ENCODE assay signal across 1 cellular context in the genomic region with DNA sequence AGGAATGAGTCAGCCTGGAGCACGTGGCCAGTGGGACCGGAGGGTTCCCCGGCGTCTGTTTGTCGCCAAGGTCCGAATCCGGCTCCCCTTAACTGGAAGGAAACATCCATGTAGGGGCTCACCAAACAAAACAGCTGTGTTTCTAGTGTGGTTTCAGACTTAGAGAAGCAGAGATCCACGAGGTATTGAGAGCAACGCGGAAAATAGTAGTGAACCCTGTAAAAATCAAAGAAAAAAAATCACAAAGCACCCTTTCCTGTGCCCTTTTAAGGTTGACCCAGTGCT.
A peak's percentile ranks its signal among the peaks of the same experiment; 100 is the strongest.
TF ChIP-seq lines count a peak whose summit lies in the region.

No MANE protein-coding gene starts in this region.

TF ChIP-seq in HepG2, 621 proteins besides CTCF, POLR2A, EP300 and RAD21 (continued from another document and continues in another):
- TF ChIP-seq, protein P1, sequence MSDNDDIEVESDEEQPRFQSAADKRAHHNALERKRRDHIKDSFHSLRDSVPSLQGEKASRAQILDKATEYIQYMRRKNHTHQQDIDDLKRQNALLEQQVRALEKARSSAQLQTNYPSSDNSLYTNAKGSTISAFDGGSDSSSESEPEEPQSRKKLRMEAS (IDR thresholded peaks at IDR 0.05), result peak; percentile 94; the same call in 1 of the 2 replicates
- TF ChIP-seq ZSCAN20 (CRISPR knock-in tag; IDR thresholded peaks at IDR 0.05; ENCODE audit: borderline replicate concordance) (no peak), HDAC6 (IDR thresholded peaks at IDR 0.05; ENCODE audit: low read depth, low read length) (no peak), ZNF724P (CRISPR knock-in tag; IDR thresholded peaks at IDR 0.05; ENCODE audit: borderline replicate concordance) (no peak), RARG (CRISPR knock-in tag; IDR thresholded peaks at IDR 0.05; ENCODE audit: low read depth) (no peak; the same call in 1 of the 2 replicates), ATM (IDR thresholded peaks at IDR 0.05; ENCODE audit: borderline replicate concordance) (no peak), DPF2 (CRISPR knock-in tag; IDR thresholded peaks at IDR 0.05; ENCODE audit: borderline replicate concordance, low read depth) (no peak), ZNF776 (CRISPR knock-in tag; IDR thresholded peaks at IDR 0.05) (no peak), U2AF1 (optimal IDR thresholded peaks at IDR 0.05; ENCODE audit: low read depth, low read length) (no peak), ZNF138 (CRISPR knock-in tag; IDR thresholded peaks at IDR 0.05; ENCODE audit: low read depth) (no peak), PAF1 (CRISPR knock-in tag; IDR thresholded peaks at IDR 0.05) (no peak), PHF20 (CRISPR knock-in tag; IDR thresholded peaks at IDR 0.05) (no peak), SETDB1 (CRISPR knock-in tag; IDR thresholded peaks at IDR 0.05; ENCODE audit: borderline replicate concordance) (no peak), ZBTB8A (CRISPR knock-in tag; IDR thresholded peaks at IDR 0.05; ENCODE audit: borderline replicate concordance, low read depth) (0 out of 2 replicates have a peak, but pooled peaks have one; percentile 18), FIP1L1 (IDR thresholded peaks at IDR 0.05; ENCODE audit: borderline replicate concordance, insufficient read depth, low read depth, low read length) (no peak), NR1H2 (CRISPR knock-in tag; IDR thresholded peaks at IDR 0.05; ENCODE audit: borderline replicate concordance, low read depth) (no peak), ZNF543 (CRISPR knock-in tag; IDR thresholded peaks at IDR 0.05) (0 out of 2 replicates have a peak, but pooled peaks have one; percentile 36), TCF12 (IDR thresholded peaks at IDR 0.05) (no peak), TCF12 (CRISPR knock-in tag; IDR thresholded peaks at IDR 0.05) (no peak), MXI1 (IDR thresholded peaks at IDR 0.05; ENCODE audit: borderline replicate concordance, low read depth, low read length) (peak; percentile 84; the same call in 1 of the 3 replicates), NFIB (CRISPR knock-in tag; IDR thresholded peaks at IDR 0.05; ENCODE audit: borderline replicate concordance) (no peak), ZNF235 (CRISPR knock-in tag; IDR thresholded peaks at IDR 0.05; ENCODE audit: borderline replicate concordance) (no peak), ZNF546 (CRISPR knock-in tag; conservative IDR thresholded peaks at IDR 0.05) (no peak), ZNF781 (CRISPR knock-in tag; IDR thresholded peaks at IDR 0.05; ENCODE audit: borderline replicate concordance, not compliant biosample characterization) (no peak), IKZF4 (CRISPR knock-in tag; IDR thresholded peaks at IDR 0.05; ENCODE audit: borderline replicate concordance, low read depth, not compliant biosample characterization) (no peak), ZNF713 (CRISPR knock-in tag; IDR thresholded peaks at IDR 0.05) (no peak), MTF2 (CRISPR knock-in tag; IDR thresholded peaks at IDR 0.05; ENCODE audit: borderline replicate concordance) (no peak), WIZ (CRISPR knock-in tag; IDR thresholded peaks at IDR 0.05) (no peak; the same call in 1 of the 2 replicates), REXO4 (CRISPR knock-in tag; IDR thresholded peaks at IDR 0.05; ENCODE audit: borderline replicate concordance) (0 out of 2 replicates have a peak, but pooled peaks have one; percentile 3), HOXA9 (CRISPR knock-in tag; IDR thresholded peaks at IDR 0.05; ENCODE audit: borderline replicate concordance) (no peak), NFYC (CRISPR knock-in tag; IDR thresholded peaks at IDR 0.05) (no peak), PRMT3 (CRISPR knock-in tag; IDR thresholded peaks at IDR 0.05; ENCODE audit: borderline replicate concordance, low read depth) (0 out of 2 replicates have a peak, but pooled peaks have one; percentile 51), ZNF549 (CRISPR knock-in tag; IDR thresholded peaks at IDR 0.05) (no peak), ZNF746 (CRISPR knock-in tag; IDR thresholded peaks at IDR 0.05) (0 out of 2 replicates have a peak, but pooled peaks have one; percentile 55), ZNF577 (CRISPR knock-in tag; IDR thresholded peaks at IDR 0.05; ENCODE audit: borderline replicate concordance, low read depth) (no peak), BHLHE40 (IDR thresholded peaks at IDR 0.05; ENCODE audit: low read length) (peak; percentile 70; the same call in 1 of the 2 replicates), ESRRA (CRISPR knock-in tag; IDR thresholded peaks at IDR 0.05; ENCODE audit: low read depth) (no peak), ZNF101 (CRISPR knock-in tag; IDR thresholded peaks at IDR 0.05; ENCODE audit: borderline replicate concordance, low read depth) (no peak; the same call in 1 of the 2 replicates), KLF6 (CRISPR knock-in tag; IDR thresholded peaks at IDR 0.05) (no peak), JUNB (CRISPR knock-in tag; IDR thresholded peaks at IDR 0.05; ENCODE audit: borderline replicate concordance) (no peak), ZNF782 (CRISPR knock-in tag; IDR thresholded peaks at IDR 0.05; ENCODE audit: borderline replicate concordance) (no peak), ATAD3A (CRISPR knock-in tag; IDR thresholded peaks at IDR 0.05) (no peak), HDAC1 (CRISPR knock-in tag; IDR thresholded peaks at IDR 0.05) (no peak), MEF2D (CRISPR knock-in tag; IDR thresholded peaks at IDR 0.05) (no peak), SOX13 (IDR thresholded peaks at IDR 0.05) (no peak), SOX13 (CRISPR knock-in tag; conservative IDR thresholded peaks at IDR 0.05 in 1 of 2, IDR thresholded peaks at IDR 0.05 in 1 of 2) (peak; percentile 6 to 12; a peak in 1 of 4 replicates), ZSCAN22 (CRISPR knock-in tag; IDR thresholded peaks at IDR 0.05) (0 out of 2 replicates have a peak, but pooled peaks have one; percentile 41), MED8 (CRISPR knock-in tag; IDR thresholded peaks at IDR 0.05; ENCODE audit: insufficient replicate concordance) (no peak), CBX5 (CRISPR knock-in tag; IDR thresholded peaks at IDR 0.05; ENCODE audit: borderline replicate concordance) (no peak), PRPF4 (IDR thresholded peaks at IDR 0.05; ENCODE audit: low read depth, low read length, poor library complexity, severe bottlenecking) (no peak), DNMT3B (CRISPR knock-in tag; conservative IDR thresholded peaks at IDR 0.05) (no peak), CREM (IDR thresholded peaks at IDR 0.05) (no peak), CREM (CRISPR knock-in tag; IDR thresholded peaks at IDR 0.05) (no peak), PHB2 (IDR thresholded peaks at IDR 0.05; ENCODE audit: partially characterized antibody) (no peak), SP1 (IDR thresholded peaks at IDR 0.05) (no peak), SP1 (CRISPR knock-in tag; IDR thresholded peaks at IDR 0.05) (no peak)
- TF ChIP-seq, protein P2, sequence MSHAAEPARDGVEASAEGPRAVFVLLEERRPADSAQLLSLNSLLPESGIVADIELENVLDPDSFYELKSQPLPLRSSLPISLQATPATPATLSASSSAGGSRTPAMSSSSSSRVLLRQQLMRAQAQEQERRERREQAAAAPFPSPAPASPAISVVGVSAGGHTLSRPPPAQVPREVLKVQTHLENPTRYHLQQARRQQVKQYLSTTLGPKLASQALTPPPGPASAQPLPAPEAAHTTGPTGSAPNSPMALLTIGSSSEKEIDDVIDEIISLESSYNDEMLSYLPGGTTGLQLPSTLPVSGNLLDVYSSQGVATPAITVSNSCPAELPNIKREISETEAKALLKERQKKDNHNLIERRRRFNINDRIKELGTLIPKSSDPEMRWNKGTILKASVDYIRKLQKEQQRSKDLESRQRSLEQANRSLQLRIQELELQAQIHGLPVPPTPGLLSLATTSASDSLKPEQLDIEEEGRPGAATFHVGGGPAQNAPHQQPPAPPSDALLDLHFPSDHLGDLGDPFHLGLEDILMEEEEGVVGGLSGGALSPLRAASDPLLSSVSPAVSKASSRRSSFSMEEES (CRISPR knock-in tag; IDR thresholded peaks at IDR 0.05), result peak; percentile 62
- TF ChIP-seq, protein P3, sequence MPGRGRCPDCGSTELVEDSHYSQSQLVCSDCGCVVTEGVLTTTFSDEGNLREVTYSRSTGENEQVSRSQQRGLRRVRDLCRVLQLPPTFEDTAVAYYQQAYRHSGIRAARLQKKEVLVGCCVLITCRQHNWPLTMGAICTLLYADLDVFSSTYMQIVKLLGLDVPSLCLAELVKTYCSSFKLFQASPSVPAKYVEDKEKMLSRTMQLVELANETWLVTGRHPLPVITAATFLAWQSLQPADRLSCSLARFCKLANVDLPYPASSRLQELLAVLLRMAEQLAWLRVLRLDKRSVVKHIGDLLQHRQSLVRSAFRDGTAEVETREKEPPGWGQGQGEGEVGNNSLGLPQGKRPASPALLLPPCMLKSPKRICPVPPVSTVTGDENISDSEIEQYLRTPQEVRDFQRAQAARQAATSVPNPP (CRISPR knock-in tag; IDR thresholded peaks at IDR 0.05), result no peak
- TF ChIP-seq, protein P4, sequence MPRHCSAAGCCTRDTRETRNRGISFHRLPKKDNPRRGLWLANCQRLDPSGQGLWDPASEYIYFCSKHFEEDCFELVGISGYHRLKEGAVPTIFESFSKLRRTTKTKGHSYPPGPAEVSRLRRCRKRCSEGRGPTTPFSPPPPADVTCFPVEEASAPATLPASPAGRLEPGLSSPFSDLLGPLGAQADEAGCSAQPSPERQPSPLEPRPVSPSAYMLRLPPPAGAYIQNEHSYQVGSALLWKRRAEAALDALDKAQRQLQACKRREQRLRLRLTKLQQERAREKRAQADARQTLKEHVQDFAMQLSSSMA (CRISPR knock-in tag; IDR thresholded peaks at IDR 0.05), result no peak
- TF ChIP-seq, protein P5, sequence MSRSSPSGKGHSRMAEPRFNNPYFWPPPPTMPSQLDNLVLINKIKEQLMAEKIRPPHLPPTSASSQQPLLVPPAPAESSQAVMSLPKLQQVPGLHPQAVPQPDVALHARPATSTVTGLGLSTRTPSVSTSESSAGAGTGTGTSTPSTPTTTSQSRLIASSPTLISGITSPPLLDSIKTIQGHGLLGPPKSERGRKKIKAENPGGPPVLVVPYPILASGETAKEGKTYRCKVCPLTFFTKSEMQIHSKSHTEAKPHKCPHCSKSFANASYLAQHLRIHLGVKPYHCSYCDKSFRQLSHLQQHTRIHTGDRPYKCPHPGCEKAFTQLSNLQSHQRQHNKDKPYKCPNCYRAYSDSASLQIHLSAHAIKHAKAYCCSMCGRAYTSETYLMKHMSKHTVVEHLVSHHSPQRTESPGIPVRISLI (CRISPR knock-in tag; IDR thresholded peaks at IDR 0.05; ENCODE audit: borderline replicate concordance), result no peak
- TF ChIP-seq, protein P6, sequence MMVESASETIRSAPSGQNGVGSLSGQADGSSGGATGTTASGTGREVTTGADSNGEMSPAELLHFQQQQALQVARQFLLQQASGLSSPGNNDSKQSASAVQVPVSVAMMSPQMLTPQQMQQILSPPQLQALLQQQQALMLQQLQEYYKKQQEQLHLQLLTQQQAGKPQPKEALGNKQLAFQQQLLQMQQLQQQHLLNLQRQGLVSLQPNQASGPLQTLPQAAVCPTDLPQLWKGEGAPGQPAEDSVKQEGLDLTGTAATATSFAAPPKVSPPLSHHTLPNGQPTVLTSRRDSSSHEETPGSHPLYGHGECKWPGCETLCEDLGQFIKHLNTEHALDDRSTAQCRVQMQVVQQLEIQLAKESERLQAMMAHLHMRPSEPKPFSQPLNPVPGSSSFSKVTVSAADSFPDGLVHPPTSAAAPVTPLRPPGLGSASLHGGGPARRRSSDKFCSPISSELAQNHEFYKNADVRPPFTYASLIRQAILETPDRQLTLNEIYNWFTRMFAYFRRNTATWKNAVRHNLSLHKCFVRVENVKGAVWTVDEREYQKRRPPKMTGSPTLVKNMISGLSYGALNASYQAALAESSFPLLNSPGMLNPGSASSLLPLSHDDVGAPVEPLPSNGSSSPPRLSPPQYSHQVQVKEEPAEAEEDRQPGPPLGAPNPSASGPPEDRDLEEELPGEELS (CRISPR knock-in tag; IDR thresholded peaks at IDR 0.05), result no peak
- TF ChIP-seq, protein P7, sequence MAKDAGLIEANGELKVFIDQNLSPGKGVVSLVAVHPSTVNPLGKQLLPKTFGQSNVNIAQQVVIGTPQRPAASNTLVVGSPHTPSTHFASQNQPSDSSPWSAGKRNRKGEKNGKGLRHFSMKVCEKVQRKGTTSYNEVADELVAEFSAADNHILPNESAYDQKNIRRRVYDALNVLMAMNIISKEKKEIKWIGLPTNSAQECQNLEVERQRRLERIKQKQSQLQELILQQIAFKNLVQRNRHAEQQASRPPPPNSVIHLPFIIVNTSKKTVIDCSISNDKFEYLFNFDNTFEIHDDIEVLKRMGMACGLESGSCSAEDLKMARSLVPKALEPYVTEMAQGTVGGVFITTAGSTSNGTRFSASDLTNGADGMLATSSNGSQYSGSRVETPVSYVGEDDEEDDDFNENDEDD (CRISPR knock-in tag; IDR thresholded peaks at IDR 0.05; ENCODE audit: borderline replicate concordance), result no peak
- TF ChIP-seq, protein P8, sequence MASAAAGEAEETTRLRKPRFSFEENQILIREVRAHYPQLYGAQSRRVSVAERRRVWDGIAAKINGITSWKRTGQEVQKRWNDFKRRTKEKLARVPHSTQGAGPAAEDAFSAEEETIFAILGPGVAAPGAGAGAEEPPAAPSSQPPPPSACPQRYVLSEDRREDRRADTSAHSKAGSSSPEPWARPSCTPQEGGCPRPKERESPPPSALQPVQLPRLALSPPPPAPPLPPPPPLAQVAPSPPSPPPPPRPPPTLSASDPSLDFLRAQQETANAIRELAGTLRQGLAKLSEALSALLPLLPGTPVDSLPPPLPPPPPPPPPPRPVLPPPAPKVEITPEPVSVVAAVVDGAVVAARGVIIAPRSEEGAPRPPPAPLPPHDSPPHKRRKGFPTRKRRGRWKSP (CRISPR knock-in tag; IDR thresholded peaks at IDR 0.05), result no peak
- TF ChIP-seq, protein P9, sequence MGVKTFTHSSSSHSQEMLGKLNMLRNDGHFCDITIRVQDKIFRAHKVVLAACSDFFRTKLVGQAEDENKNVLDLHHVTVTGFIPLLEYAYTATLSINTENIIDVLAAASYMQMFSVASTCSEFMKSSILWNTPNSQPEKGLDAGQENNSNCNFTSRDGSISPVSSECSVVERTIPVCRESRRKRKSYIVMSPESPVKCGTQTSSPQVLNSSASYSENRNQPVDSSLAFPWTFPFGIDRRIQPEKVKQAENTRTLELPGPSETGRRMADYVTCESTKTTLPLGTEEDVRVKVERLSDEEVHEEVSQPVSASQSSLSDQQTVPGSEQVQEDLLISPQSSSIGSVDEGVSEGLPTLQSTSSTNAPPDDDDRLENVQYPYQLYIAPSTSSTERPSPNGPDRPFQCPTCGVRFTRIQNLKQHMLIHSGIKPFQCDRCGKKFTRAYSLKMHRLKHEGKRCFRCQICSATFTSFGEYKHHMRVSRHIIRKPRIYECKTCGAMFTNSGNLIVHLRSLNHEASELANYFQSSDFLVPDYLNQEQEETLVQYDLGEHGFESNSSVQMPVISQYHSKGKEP (CRISPR knock-in tag; IDR thresholded peaks at IDR 0.05), result no peak
- TF ChIP-seq, protein P10, sequence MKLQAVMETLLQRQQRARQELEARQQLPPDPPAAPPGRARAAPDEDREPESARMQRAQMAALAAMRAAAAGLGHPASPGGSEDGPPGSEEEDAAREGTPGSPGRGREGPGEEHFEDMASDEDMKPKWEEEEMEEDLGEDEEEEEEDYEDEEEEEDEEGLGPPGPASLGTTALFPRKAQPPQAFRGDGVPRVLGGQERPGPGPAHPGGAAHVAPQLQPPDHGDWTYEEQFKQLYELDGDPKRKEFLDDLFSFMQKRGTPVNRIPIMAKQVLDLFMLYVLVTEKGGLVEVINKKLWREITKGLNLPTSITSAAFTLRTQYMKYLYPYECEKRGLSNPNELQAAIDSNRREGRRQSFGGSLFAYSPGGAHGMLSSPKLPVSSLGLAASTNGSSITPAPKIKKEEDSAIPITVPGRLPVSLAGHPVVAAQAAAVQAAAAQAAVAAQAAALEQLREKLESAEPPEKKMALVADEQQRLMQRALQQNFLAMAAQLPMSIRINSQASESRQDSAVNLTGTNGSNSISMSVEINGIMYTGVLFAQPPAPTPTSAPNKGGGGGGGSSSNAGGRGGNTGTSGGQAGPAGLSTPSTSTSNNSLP (IDR thresholded peaks at IDR 0.05; ENCODE audit: low read depth, low read length), result no peak
